Comparison of ENCODE assay signal across 12 cellular contexts in genomic region chr22:19955241-19956128, GRCh38. TPM values are rescaled to one million over a fixed set of nuclear protein-coding genes. Genes with fewer than 3 reads are reported as not detected.
DNase-seq lines count a peak whose midpoint lies in the region; ATAC-seq, FAIRE-seq and TF ChIP-seq lines count a peak whose summit lies in the region.
"Had no signal": no experiment of that assay in that cellular context is flagged by ENCODE, and none has a peak within 500 bp of the region (broad histone marks: within the 10 kb centered on the region; RNA-seq: fewer than 3 reads in every experiment).

No MANE protein-coding gene starts in this region.

- CTCF ChIA-PET in activated CD4-positive, alpha-beta memory T cell treated with anti-CD3 and anti-CD28 coated beads, Interleukin-2, amount 10 ng/mL, durations not matched to agents 7 days and 5 days (lab: Charles Lee): interaction anchor here (0.6 kb wide), 1 partner anchor 83 kb away, joined by 3 read pairs; no protein-coding TSS in a partner anchor
- CTCF ChIA-PET in activated CD4-positive, alpha-beta memory T cell treated with anti-CD3 and anti-CD28 coated beads for 36 hours (lab: Charles Lee): interaction anchor here (0.8 to 0.9 kb wide), 2 partner anchors 12 to 35 kb away, joined by 3 to 6 read pairs; no protein-coding TSS in a partner anchor
- CTCF ChIA-PET in activated CD8-positive, alpha-beta T cell treated with anti-CD3 and anti-CD28 coated beads for 36 hours (lab: Charles Lee): interaction anchor here (0.8 to 1.5 kb wide), 2 partner anchors 16 to 166 kb away, joined by 3 read pairs; no protein-coding TSS in a partner anchor

- peaks cover 42 to 57% (median 49%) of the 10 kb centered on the region in 4 donors for H3K4me1 ChIP-seq in esophagus muscularis mucosa

- H3K27ac Mint-ChIP-seq in activated CD4-positive, alpha-beta memory T cell treated with anti-CD3 and anti-CD28 coated beads, Interleukin-2, amount 10 ng/mL, durations not matched to agents 7 days and 5 days: peak overlapping the region; percentile 84
- H3K27ac Mint-ChIP-seq in activated CD4-positive, alpha-beta memory T cell treated with anti-CD3 and anti-CD28 coated beads for 36 hours: no peak overlapping the region
- peak overlapping the region; percentile 52 for H3K27ac Mint-ChIP-seq in activated CD8-positive, alpha-beta T cell treated with anti-CD3 and anti-CD28 coated beads for 36 hours
- peak overlapping the region; percentile 13 to 87 for H3K27ac Mint-ChIP-seq in stimulated activated naive CD8-positive, alpha-beta T cell treated with anti-CD3 and anti-CD28 coated beads, Interleukin-15, amount 100 ng/mL, for 72 hours
- H3K27ac Mint-ChIP-seq: activated naive CD8-positive, alpha-beta T cell had no signal

- peak; percentile 64 for ATAC-seq in activated CD8-positive, alpha-beta T cell treated with anti-CD3 and anti-CD28 coated beads for 36 hours
- no peak for ATAC-seq in left cardiac atrium
- ATAC-seq in stimulated activated naive CD8-positive, alpha-beta T cell treated with anti-CD3 and anti-CD28 coated beads, Interleukin-15, amount 100 ng/mL, for 72 hours: peak; percentile 52

- no peak for FAIRE-seq in HTR-8/SVneo (lab: Jason Lieb, UNC)

- TF ChIP-seq POLR2A in esophagus muscularis mucosa (IDR thresholded peaks at IDR 0.05; ENCODE audit: low read depth): no peak

- intact Hi-C loops in activated CD4-positive, alpha-beta memory T cell treated with anti-CD3 and anti-CD28 coated beads for 36 hours (cut with micrococcal nuclease): no loop called here
- intact Hi-C loops in activated CD8-positive, alpha-beta T cell treated with anti-CD3 and anti-CD28 coated beads for 36 hours (cut with micrococcal nuclease): no loop called here
- intact Hi-C loops in left cardiac atrium (cut with DNase I): no loop called here
- intact Hi-C loops in esophagus muscularis mucosa (cut with DNase I): no loop called here

- H3K27me3 Mint-ChIP-seq in activated CD4-positive, alpha-beta memory T cell treated with anti-CD3 and anti-CD28 coated beads, Interleukin-2, amount 10 ng/mL, durations not matched to agents 7 days and 5 days: no peaks in the 10 kb centered on the region
- no peaks in the 10 kb centered on the region for H3K27me3 Mint-ChIP-seq in activated CD4-positive, alpha-beta memory T cell treated with anti-CD3 and anti-CD28 coated beads for 36 hours
- no peaks in the 10 kb centered on the region for H3K27me3 Mint-ChIP-seq in activated CD8-positive, alpha-beta T cell treated with anti-CD3 and anti-CD28 coated beads for 36 hours
- no peaks in the 10 kb centered on the region for H3K27me3 Mint-ChIP-seq in stimulated activated naive CD8-positive, alpha-beta T cell treated with anti-CD3 and anti-CD28 coated beads, Interleukin-15, amount 100 ng/mL, for 72 hours
- H3K27me3 Mint-ChIP-seq: activated naive CD8-positive, alpha-beta T cell had no signal

- TF ChIP-seq CTCF in activated CD8-positive, alpha-beta T cell treated with anti-CD3 and anti-CD28 coated beads for 36 hours (IDR thresholded peaks at IDR 0.05): no peak
- no peak for TF ChIP-seq CTCF in esophagus muscularis mucosa (IDR thresholded peaks at IDR 0.05)

- H3K4me1 Mint-ChIP-seq in activated CD4-positive, alpha-beta memory T cell treated with anti-CD3 and anti-CD28 coated beads, Interleukin-2, amount 10 ng/mL, durations not matched to agents 7 days and 5 days: peaks cover 10% of the 10 kb centered on the region
- peaks cover 4% of the 10 kb centered on the region for H3K4me1 Mint-ChIP-seq in activated CD4-positive, alpha-beta memory T cell treated with anti-CD3 and anti-CD28 coated beads for 36 hours (ENCODE audit: low read depth)
- peaks cover 12% of the 10 kb centered on the region for H3K4me1 Mint-ChIP-seq in activated CD8-positive, alpha-beta T cell treated with anti-CD3 and anti-CD28 coated beads for 36 hours (ENCODE audit: low read depth)
- peaks cover 46% of the 10 kb centered on the region for H3K4me1 Mint-ChIP-seq in stimulated activated naive CD8-positive, alpha-beta T cell treated with anti-CD3 and anti-CD28 coated beads, Interleukin-15, amount 100 ng/mL, for 72 hours

- H3K4me3 Mint-ChIP-seq in activated CD4-positive, alpha-beta memory T cell treated with anti-CD3 and anti-CD28 coated beads, Interleukin-2, amount 10 ng/mL, durations not matched to agents 7 days and 5 days: no peak overlapping the region
- H3K4me3 Mint-ChIP-seq in activated CD4-positive, alpha-beta memory T cell treated with anti-CD3 and anti-CD28 coated beads for 36 hours: no peak overlapping the region
- H3K4me3 Mint-ChIP-seq in activated CD8-positive, alpha-beta T cell treated with anti-CD3 and anti-CD28 coated beads for 36 hours: no peak overlapping the region
- H3K4me3 Mint-ChIP-seq in stimulated activated naive CD8-positive, alpha-beta T cell treated with anti-CD3 and anti-CD28 coated beads, Interleukin-15, amount 100 ng/mL, for 72 hours: peak overlapping the region in 1 of 2 donors; percentile 64
- H3K4me3 Mint-ChIP-seq: activated naive CD8-positive, alpha-beta T cell had no signal

- H3K36me3 Mint-ChIP-seq in activated CD4-positive, alpha-beta memory T cell treated with anti-CD3 and anti-CD28 coated beads, Interleukin-2, amount 10 ng/mL, durations not matched to agents 7 days and 5 days (ENCODE audit: low read depth): peaks cover under 1% of the 10 kb centered on the region
- peaks cover 4% of the 10 kb centered on the region for H3K36me3 Mint-ChIP-seq in activated CD4-positive, alpha-beta memory T cell treated with anti-CD3 and anti-CD28 coated beads for 36 hours
- H3K36me3 Mint-ChIP-seq in activated CD8-positive, alpha-beta T cell treated with anti-CD3 and anti-CD28 coated beads for 36 hours (ENCODE audit: low read depth): peaks cover 7% of the 10 kb centered on the region
- H3K36me3 Mint-ChIP-seq: activated naive CD8-positive, alpha-beta T cell had no signal

- POLR2A ChIA-PET in activated CD4-positive, alpha-beta memory T cell treated with anti-CD3 and anti-CD28 coated beads, Interleukin-2, amount 10 ng/mL, durations not matched to agents 7 days and 5 days (lab: Charles Lee): interaction anchor here (0.8 to 1.9 kb wide), 2 partner anchors 13 to 15 kb away, joined by 3 to 8 read pairs; partner anchors contain the start of genes COMT and TXNRD2
- POLR2A ChIA-PET in activated CD4-positive, alpha-beta memory T cell treated with anti-CD3 and anti-CD28 coated beads for 36 hours (lab: Charles Lee): no interaction called here
- POLR2A ChIA-PET in activated CD8-positive, alpha-beta T cell treated with anti-CD3 and anti-CD28 coated beads for 36 hours (lab: Charles Lee): no interaction called here

- no peaks in the 10 kb centered on the region for H3K9me3 Mint-ChIP-seq in activated CD4-positive, alpha-beta memory T cell treated with anti-CD3 and anti-CD28 coated beads, Interleukin-2, amount 10 ng/mL, durations not matched to agents 7 days and 5 days
- H3K9me3 Mint-ChIP-seq in activated CD4-positive, alpha-beta memory T cell treated with anti-CD3 and anti-CD28 coated beads for 36 hours: no peaks in the 10 kb centered on the region
- no peaks in the 10 kb centered on the region for H3K9me3 Mint-ChIP-seq in activated CD8-positive, alpha-beta T cell treated with anti-CD3 and anti-CD28 coated beads for 36 hours
- H3K9me3 Mint-ChIP-seq in stimulated activated naive CD8-positive, alpha-beta T cell treated with anti-CD3 and anti-CD28 coated beads, Interleukin-15, amount 100 ng/mL, for 72 hours: no peaks in the 10 kb centered on the region

- no peak for TF ChIP-seq EP300 in esophagus muscularis mucosa (IDR thresholded peaks at IDR 0.05)

- 67% methylated on average over 5 of the region's 19 CpGs for WGBS in esophagus muscularis mucosa

- H3K36me3 ChIP-seq in esophagus muscularis mucosa: peaks cover 0 to 6% (median 0%) of the 10 kb centered on the region in 4 donors
- H3K36me3 ChIP-seq: thyroid gland had no signal

- no peaks in the 10 kb centered on the region for H3K27me3 ChIP-seq in esophagus muscularis mucosa
- H3K27me3 ChIP-seq: hepatocyte, thyroid gland had no signal

- H3K4me3 ChIP-seq in esophagus muscularis mucosa: no peak overlapping the region
- H3K4me3 ChIP-seq: hepatocyte, thyroid gland had no signal

- DNase-seq in activated CD4-positive, alpha-beta memory T cell treated with anti-CD3 and anti-CD28 coated beads, Interleukin-2, amount 10 ng/mL, durations not matched to agents 7 days and 5 days: peak; percentile 25
- DNase-seq in activated CD4-positive, alpha-beta memory T cell treated with anti-CD3 and anti-CD28 coated beads for 36 hours: no peak
- no peak for DNase-seq in activated CD8-positive, alpha-beta T cell treated with anti-CD3 and anti-CD28 coated beads for 36 hours
- DNase-seq in left cardiac atrium (peak; percentile 20), esophagus muscularis mucosa (ENCODE audit: extremely low spot score) (no peak), HTR-8/SVneo (ENCODE audit: insufficient read length, low spot score) (no peak)
- DNase-seq in stimulated activated naive CD8-positive, alpha-beta T cell treated with anti-CD3 and anti-CD28 coated beads, Interleukin-15, amount 100 ng/mL, for 72 hours: no peak
- no peak for DNase-seq in stimulated activated CD4-positive, alpha-beta T cell treated with anti-CD3 and anti-CD28 coated beads, Interleukin-4, amount 100 ng/mL, for 24 hours
- DNase-seq: NCI-H774, thyroid gland had no signal

- peak overlapping the region in 2 of 4 donors; percentile 25 to 33 for H3K27ac ChIP-seq in esophagus muscularis mucosa (replicated peaks in 1 of 4)
- H3K27ac ChIP-seq: hepatocyte, thyroid gland had no signal

- H3K9me3 ChIP-seq in esophagus muscularis mucosa: no peaks in the 10 kb centered on the region
- H3K9me3 ChIP-seq: thyroid gland had no signal

RNA-seq across cellular contexts. Expression of gene TXNRD2, which starts 13.9 kb away (rescaled TPM):
- 10 to 100 TPM; 18.9 to 19.1 TPM for total RNA-seq in activated CD4-positive, alpha-beta memory T cell treated with anti-CD3 and anti-CD28 coated beads, Interleukin-2, amount 10 ng/mL, durations not matched to agents 7 days and 5 days
- total RNA-seq in activated CD4-positive, alpha-beta memory T cell treated with anti-CD3 and anti-CD28 coated beads for 36 hours: 10 to 100 TPM; 23.3 to 23.4 TPM
- total RNA-seq in activated CD8-positive, alpha-beta T cell treated with anti-CD3 and anti-CD28 coated beads for 36 hours: 10 to 100 TPM; 18.0 to 18.5 TPM
- total RNA-seq in left cardiac atrium: 10 to 100 TPM; 22.7 to 29.6 TPM
- total RNA-seq in esophagus muscularis mucosa: 10 to 100 TPM; 12.9 to 27.2 (median 23.9) TPM

RNA-seq across cellular contexts. Expression of gene COMT, which starts 13.9 kb away (rescaled TPM):
- 10 to 100 TPM; 78.7 to 79.3 TPM for total RNA-seq in activated CD4-positive, alpha-beta memory T cell treated with anti-CD3 and anti-CD28 coated beads, Interleukin-2, amount 10 ng/mL, durations not matched to agents 7 days and 5 days
- total RNA-seq in activated CD4-positive, alpha-beta memory T cell treated with anti-CD3 and anti-CD28 coated beads for 36 hours: 10 to 100 TPM; 61.7 to 66.1 TPM
- total RNA-seq in activated CD8-positive, alpha-beta T cell treated with anti-CD3 and anti-CD28 coated beads for 36 hours: 10 to 100 TPM; 70.7 to 74.5 TPM
- total RNA-seq in left cardiac atrium (100 to 1,000 TPM; 101 to 103 TPM), esophagus muscularis mucosa (100 to 1,000 TPM; 141 to 231 (median 196) TPM)

Comparison
In these comparisons a context has a peak if more than half of its experiments do, and no peak if none do; other contexts are left out.
1. DNase-seq: peak in activated CD4-positive, alpha-beta memory T cell treated with anti-CD3 and anti-CD28 coated beads, Interleukin-2, amount 10 ng/mL, durations not matched to agents 7 days and 5 days (single experiment) and left cardiac atrium (single experiment); none in activated CD4-positive, alpha-beta memory T cell treated with anti-CD3 and anti-CD28 coated beads for 36 hours (single experiment), activated CD8-positive, alpha-beta T cell treated with anti-CD3 and anti-CD28 coated beads for 36 hours (single experiment), stimulated activated naive CD8-positive, alpha-beta T cell treated with anti-CD3 and anti-CD28 coated beads, Interleukin-15, amount 100 ng/mL, for 72 hours (0 of 2), stimulated activated CD4-positive, alpha-beta T cell treated with anti-CD3 and anti-CD28 coated beads, Interleukin-4, amount 100 ng/mL, for 24 hours (single experiment), esophagus muscularis mucosa (single experiment) and HTR-8/SVneo (single experiment).
2. ATAC-seq: peak in activated CD8-positive, alpha-beta T cell treated with anti-CD3 and anti-CD28 coated beads for 36 hours (single experiment) and stimulated activated naive CD8-positive, alpha-beta T cell treated with anti-CD3 and anti-CD28 coated beads, Interleukin-15, amount 100 ng/mL, for 72 hours (single experiment); none in left cardiac atrium (0 of 2).